Comparison of ENCODE assay signal across 20 cellular contexts in the genomic region with DNA sequence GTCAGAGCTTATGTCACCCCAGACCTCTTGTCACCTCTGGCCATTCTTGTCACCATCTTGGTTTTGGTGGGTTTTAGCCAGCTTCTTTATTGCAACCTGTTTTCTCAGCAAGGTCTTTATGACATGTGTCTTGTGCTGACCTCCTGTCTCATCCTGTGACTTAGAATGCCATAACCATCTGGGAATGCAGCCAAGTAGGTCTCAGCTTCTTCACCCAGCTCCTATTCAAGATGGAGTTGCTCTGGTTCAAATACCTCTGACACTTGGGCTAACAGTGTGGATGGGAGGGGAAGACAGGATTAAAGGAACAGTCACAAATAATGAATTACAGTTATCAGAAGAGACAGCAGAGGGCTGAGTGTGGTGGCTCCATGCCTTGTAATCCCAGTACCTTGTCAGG.
"Had no signal": no experiment of that assay in that cellular context is flagged by ENCODE, and none has a peak within 500 bp of the region (broad histone marks: within the 10 kb centered on the region; RNA-seq: fewer than 3 reads in every experiment).

No MANE protein-coding gene starts in this region.

- FAIRE-seq: endometrium, keratinocyte had no signal

- H3K27ac ChIP-seq: epithelial cell of prostate, esophagus muscularis mucosa, foreskin keratinocyte, left ventricle myocardium inferior, skin epidermis, testis, transverse colon had no signal

- H3K4me1 ChIP-seq: foreskin keratinocyte, left ventricle myocardium inferior, testis had no signal

- H3K27me3 ChIP-seq: foreskin keratinocyte, testis had no signal

- DNase-seq: effector memory CD4-positive, alpha-beta T cell; immature natural killer cell; left cardiac atrium; left ventricle myocardium inferior; mesendoderm; naive B cell; nephron progenitor cell; stimulated activated CD4-positive, alpha-beta T cell treated with anti-CD3 and anti-CD28 coated beads, Interleukin-2, amount 100 ng/mL, for 24 hours; stimulated activated CD4-positive, alpha-beta T cell treated with anti-CD3 and anti-CD28 coated beads, Interleukin-4, amount 100 ng/mL, for 4 hours; stimulated activated naive B cell treated with anti-CD40 and anti-IgM and Interleukin-4, amounts not matched to agents 10 μg/mL and 1 μg/mL and 100 μg/mL, for 72 hours; stimulated activated naive CD8-positive, alpha-beta T cell treated with anti-CD3 and anti-CD28 coated beads, Interleukin-15, amount 100 ng/mL, for 72 hours; testis; transverse colon had no signal

- H3K9me3 ChIP-seq: esophagus muscularis mucosa, left ventricle myocardium inferior, testis, transverse colon had no signal

- H3K4me3 ChIP-seq: esophagus muscularis mucosa, left ventricle myocardium inferior, lung, skin epidermis, testis, transverse colon had no signal

- H3K36me3 ChIP-seq: esophagus muscularis mucosa, left ventricle myocardium inferior, transverse colon had no signal
